In the genomic region with DNA sequence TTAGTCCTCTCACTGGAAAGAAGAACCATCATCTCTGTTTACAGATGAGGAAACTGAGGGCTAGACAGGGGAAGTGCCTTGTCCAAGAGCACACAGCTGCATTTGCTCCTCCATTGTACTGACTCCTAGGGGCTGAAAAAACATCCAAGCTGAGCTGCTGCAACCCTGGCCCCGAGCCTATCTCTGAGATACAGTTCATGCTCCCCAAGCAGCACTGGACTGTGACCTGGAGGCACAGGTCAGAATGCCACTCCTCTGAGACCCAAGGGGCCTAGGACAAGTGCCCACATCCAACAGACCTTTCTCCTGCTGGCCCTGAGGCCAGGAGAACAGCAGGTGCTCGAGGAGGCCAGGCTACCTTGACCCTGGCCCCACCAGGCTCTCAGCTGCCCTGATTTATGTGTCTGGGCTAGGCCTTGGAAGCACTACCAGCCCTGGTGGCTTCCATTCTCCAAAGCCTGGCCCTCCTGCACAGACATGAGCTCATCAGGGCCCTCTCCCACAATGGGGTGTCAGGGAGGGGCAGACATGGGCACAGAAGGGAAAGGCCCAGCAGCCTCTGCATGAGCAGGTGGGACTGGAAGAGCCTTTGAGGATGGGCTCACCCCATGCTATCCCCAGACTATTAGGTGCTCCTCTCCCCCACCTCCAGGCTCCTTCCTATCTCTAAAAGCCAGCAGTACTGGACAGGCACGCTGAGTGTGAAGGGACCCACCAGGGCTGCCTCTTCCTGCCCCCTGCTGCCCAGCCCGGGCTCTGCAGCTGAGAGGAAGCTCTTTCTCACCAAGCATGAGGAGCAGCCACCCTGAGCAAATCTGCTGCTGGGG, we compare ENCODE assay signal across 8 cellular contexts. TPM values are rescaled to one million over a fixed set of nuclear protein-coding genes. Genes with fewer than 3 reads are reported as not detected.
DNase-seq lines count a peak whose midpoint lies in the region; ATAC-seq and TF ChIP-seq lines count a peak whose summit lies in the region.

No MANE protein-coding gene starts in this region.

- peak in 4 of 5 donors; percentile 21 to 62 (median 32) for DNase-seq in CD8-positive, alpha-beta memory T cell
- DNase-seq in HEK293T (ENCODE audit: extremely low spot score) (peak; percentile 95), Peyer's patch (peak; percentile 41 to 87 (median 84)), trophoblast cell (peak; percentile 95)
- DNase-seq in activated naive CD4-positive, alpha-beta T cell treated with anti-CD3 and anti-CD28 coated beads for 36 hours = peak; percentile 71

- POLR2A ChIA-PET in CD8-positive, alpha-beta memory T cell (lab: Charles Lee) = no interaction called here
- POLR2A ChIA-PET in HEK293T (lab: Yijun Ruan, JAX) = interaction anchor here (0.8 to 1.3 kb wide), 3 partner anchors 10 to 81 kb away, joined by 3 to 7 read pairs (median 4); no protein-coding TSS in a partner anchor

- H2BK5ac ChIP-seq in trophoblast cell (ENCODE audit: low read depth, low read length, poor library complexity) = no peak overlapping the region

- intact Hi-C loops in activated naive CD4-positive, alpha-beta T cell treated with anti-CD3 and anti-CD28 coated beads for 36 hours (cut with micrococcal nuclease) = loop anchor here (1.0 to 2.0 kb wide), 2 partner anchors 31 to 80 kb away; no protein-coding TSS in a partner anchor

- no peak overlapping the region for H2AFZ ChIP-seq in trophoblast cell (ENCODE audit: insufficient read depth, low read length, poor library complexity)

- no peak overlapping the region for H3K14ac ChIP-seq in trophoblast cell (ENCODE audit: low read length)

- H3K27ac Mint-ChIP-seq in CD8-positive, alpha-beta memory T cell = peak overlapping the region in 2 of 8 donors; percentile 22 to 67
- no peak overlapping the region for H3K27ac Mint-ChIP-seq in activated naive CD4-positive, alpha-beta T cell treated with anti-CD3 and anti-CD28 coated beads for 36 hours

- no peaks in the 10 kb centered on the region for H3K36me3 Mint-ChIP-seq in CD8-positive, alpha-beta memory T cell
- H3K36me3 Mint-ChIP-seq in activated naive CD4-positive, alpha-beta T cell treated with anti-CD3 and anti-CD28 coated beads for 36 hours (ENCODE audit: low read depth) = no peaks in the 10 kb centered on the region

- H2BK120ac ChIP-seq in trophoblast cell (ENCODE audit: insufficient read depth, low read length, poor library complexity) = no peak overlapping the region

- no peak overlapping the region for H3K4me2 ChIP-seq in trophoblast cell (ENCODE audit: low read length)

- CTCF ChIA-PET in CD8-positive, alpha-beta memory T cell (lab: Charles Lee) = interaction anchor here (0.8 to 2.0 kb wide), 11 partner anchors 15 to 116 kb away, joined by 3 to 7 read pairs (median 3); a partner anchor contains a TSS
- CTCF ChIA-PET in HEK293T (lab: Yijun Ruan, JAX) = interaction anchor here (0.6 to 2.7 kb wide), 16 partner anchors 10 to 328 kb away, joined by 3 to 20 read pairs (median 4); a partner anchor contains a TSS
- CTCF ChIA-PET in activated naive CD4-positive, alpha-beta T cell treated with anti-CD3 and anti-CD28 coated beads for 36 hours (lab: Charles Lee) = interaction anchor here (0.7 to 1.9 kb wide), 18 partner anchors 12 to 179 kb away, joined by 3 to 14 read pairs (median 3); a partner anchor contains a TSS

- H3K23ac ChIP-seq in trophoblast cell (ENCODE audit: low read length) = no peak overlapping the region

- no peak overlapping the region for H4K8ac ChIP-seq in trophoblast cell (ENCODE audit: low read depth, low read length)

- TF ChIP-seq CTCF in Peyer's patch (IDR thresholded peaks at IDR 0.05) (peak in 5 of 6 experiments; percentile 39 to 80 (median 75)), gastroesophageal sphincter (IDR thresholded peaks at IDR 0.05) (peak in 3 of 4 experiments; percentile 72 to 79 (median 72))

- no peak overlapping the region for H3K27ac ChIP-seq in CD8-positive, alpha-beta memory T cell (ENCODE audit: low read depth, low read length)
- H3K27ac ChIP-seq in Peyer's patch (peak overlapping the region; percentile 43 to 84 (median 64)), gastroesophageal sphincter (no peak overlapping the region), trophoblast cell (ENCODE audit: low read depth, low read length) (no peak overlapping the region)

- H3K9me3 ChIP-seq in CD8-positive, alpha-beta memory T cell (ENCODE audit: low read length) = no peaks in the 10 kb centered on the region
- H3K9me3 ChIP-seq in Peyer's patch (no peaks in the 10 kb centered on the region), gastroesophageal sphincter (no peaks in the 10 kb centered on the region), trophoblast cell (ENCODE audit: insufficient read depth, low read depth, low read length) (no peaks in the 10 kb centered on the region)

- peaks cover 5% of the 10 kb centered on the region for H3K79me1 ChIP-seq in trophoblast cell (ENCODE audit: low read length)

- no peak overlapping the region for H2BK12ac ChIP-seq in trophoblast cell (ENCODE audit: low read length)

- no peak overlapping the region for H3K18ac ChIP-seq in trophoblast cell (ENCODE audit: low read length)

- TF ChIP-seq POLR2A in Peyer's patch (IDR thresholded peaks at IDR 0.05) = peak in 1 of 2 donors; percentile 32
- no peak for TF ChIP-seq POLR2A in gastroesophageal sphincter (IDR thresholded peaks at IDR 0.05)

- TF ChIP-seq EP300 in gastroesophageal sphincter (IDR thresholded peaks at IDR 0.05) = no peak

- H4K91ac ChIP-seq in trophoblast cell (ENCODE audit: low read depth, low read length) = no peak overlapping the region

- no peaks in the 10 kb centered on the region for H3K36me3 ChIP-seq in CD8-positive, alpha-beta memory T cell (ENCODE audit: insufficient read depth, low read length)
- no peaks in the 10 kb centered on the region for H3K36me3 ChIP-seq in Peyer's patch
- no peaks in the 10 kb centered on the region for H3K36me3 ChIP-seq in gastroesophageal sphincter
- peaks cover 0 to 3% of the 10 kb centered on the region in 2 experiments for H3K36me3 ChIP-seq in trophoblast cell (ENCODE audit: control insufficient read depth in 1 of 2, insufficient read depth in 2 of 2, low read length in 2 of 2)

- no peak overlapping the region for H2AK5ac ChIP-seq in trophoblast cell (ENCODE audit: low read length)

- peak; percentile 73 for ATAC-seq in gastroesophageal sphincter
- no peak for ATAC-seq in GM18520 (IDR thresholded peaks at IDR 0.05; ENCODE audit: unreplicated experiment)
- ATAC-seq in HG03342 (IDR thresholded peaks at IDR 0.05; ENCODE audit: unreplicated experiment) = no peak

- peaks cover 17% of the 10 kb centered on the region for H3K4me1 ChIP-seq in CD8-positive, alpha-beta memory T cell (ENCODE audit: insufficient read depth, low read length)
- H3K4me1 ChIP-seq in Peyer's patch (peaks cover 3 to 15% (median 12%) of the 10 kb centered on the region in 4 donors), gastroesophageal sphincter (peaks cover 0 to 15% (median 0%) of the 10 kb centered on the region in 3 donors), trophoblast cell (ENCODE audit: control insufficient read depth in 1 of 2, insufficient read depth in 2 of 2, low read length in 2 of 2) (peaks cover 28 to 32% of the 10 kb centered on the region in 2 experiments)

- no peak overlapping the region for H3K9ac ChIP-seq in trophoblast cell (ENCODE audit: low read length)

- no peak overlapping the region for H3K4ac ChIP-seq in trophoblast cell (ENCODE audit: low read depth, low read length)

- peaks cover 27 to 30% (median 30%) of the 10 kb centered on the region in 3 donors for H3K4me1 Mint-ChIP-seq in CD8-positive, alpha-beta memory T cell
- no peaks in the 10 kb centered on the region for H3K4me1 Mint-ChIP-seq in activated naive CD4-positive, alpha-beta T cell treated with anti-CD3 and anti-CD28 coated beads for 36 hours (ENCODE audit: low read depth)

- no peak overlapping the region for H3K4me3 Mint-ChIP-seq in CD8-positive, alpha-beta memory T cell
- H3K4me3 Mint-ChIP-seq in activated naive CD4-positive, alpha-beta T cell treated with anti-CD3 and anti-CD28 coated beads for 36 hours = no peak overlapping the region

- no peaks in the 10 kb centered on the region for H3K79me2 ChIP-seq in trophoblast cell (ENCODE audit: control insufficient read depth, insufficient read depth, low read length, poor library complexity)

- no CpG with 5 or more reads among the region's 4 CpGs for WGBS in gastroesophageal sphincter (ENCODE audit: low coverage in 1 of 2), 2 donors
- no CpG with 5 or more reads among the region's 4 CpGs for WGBS in trophoblast cell (ENCODE audit: extremely low coverage, insufficient coverage, insufficient read length)

- H3K9me3 Mint-ChIP-seq in CD8-positive, alpha-beta memory T cell = no peaks in the 10 kb centered on the region
- H3K9me3 Mint-ChIP-seq in activated naive CD4-positive, alpha-beta T cell treated with anti-CD3 and anti-CD28 coated beads for 36 hours = no peaks in the 10 kb centered on the region

- no peak overlapping the region for H4K12ac ChIP-seq in trophoblast cell (ENCODE audit: low read depth, low read length)

- peaks cover 0 to 3% of the 10 kb centered on the region in 2 donors for H3K27me3 Mint-ChIP-seq in CD8-positive, alpha-beta memory T cell
- no peaks in the 10 kb centered on the region for H3K27me3 Mint-ChIP-seq in activated naive CD4-positive, alpha-beta T cell treated with anti-CD3 and anti-CD28 coated beads for 36 hours (ENCODE audit: low read depth)

- no peak overlapping the region for H3K4me3 ChIP-seq in CD8-positive, alpha-beta memory T cell (ENCODE audit: low read length)
- H3K4me3 ChIP-seq in Peyer's patch (peak overlapping the region in 2 of 4 donors; percentile 28 to 38), gastroesophageal sphincter (no peak overlapping the region), trophoblast cell (ENCODE audit: low read depth, low read length) (no peak overlapping the region)

- no peaks in the 10 kb centered on the region for H3K27me3 ChIP-seq in CD8-positive, alpha-beta memory T cell (ENCODE audit: insufficient read depth, low read length, poor library complexity, severe bottlenecking)
- H3K27me3 ChIP-seq in Peyer's patch = no peaks in the 10 kb centered on the region
- H3K27me3 ChIP-seq in gastroesophageal sphincter = no peaks in the 10 kb centered on the region
- H3K27me3 ChIP-seq in trophoblast cell (ENCODE audit: insufficient read depth, low read length) = no peaks in the 10 kb centered on the region

RNA-seq across cellular contexts. Expression of a gene that starts 18.9 kb away (rescaled TPM):
- under 1 TPM; 0.35 to 0.57 TPM for total RNA-seq in CD8-positive, alpha-beta memory T cell
- polyA plus RNA-seq in CD8-positive, alpha-beta memory T cell = 0.24 TPM
- 10 to 100 TPM in 3 of 4 donors, 1 to 10 TPM in 1; 3.3 to 39.1 (median 17.2) TPM for total RNA-seq in Peyer's patch
- total RNA-seq in activated naive CD4-positive, alpha-beta T cell treated with anti-CD3 and anti-CD28 coated beads for 36 hours = under 1 TPM; 0.24 to 0.30 TPM
- 1 to 10 TPM; 1.7 to 6.0 (median 3.2) TPM for total RNA-seq in gastroesophageal sphincter
- polyA plus RNA-seq in trophoblast cell (2013) = 9.6 and 10.2 TPM in 2 replicates

RNA-seq across cellular contexts. Expression of a gene that starts 41.5 kb away (rescaled TPM):
- under 1 TPM in 1 of 2 experiments, not detected in 1; 0.85 TPM for total RNA-seq in CD8-positive, alpha-beta memory T cell
- not detected for polyA plus RNA-seq in CD8-positive, alpha-beta memory T cell
- total RNA-seq in Peyer's patch = 100 to 1,000 TPM in 1 of 4 donors, 10 to 100 TPM in 3; 18.2 to 201 (median 58.3) TPM
- under 1 TPM; 0.17 to 0.47 TPM for total RNA-seq in activated naive CD4-positive, alpha-beta T cell treated with anti-CD3 and anti-CD28 coated beads for 36 hours
- total RNA-seq in gastroesophageal sphincter = 100 to 1,000 TPM in 3 of 4 donors, 10 to 100 TPM in 1; 67.2 to 169 (median 149) TPM
- polyA plus RNA-seq in trophoblast cell (2013) = 43.1 and 44.2 TPM in 2 replicates

Comparison
In these comparisons a context has a peak if more than half of its experiments do, and no peak if none do; other contexts are left out.
1. DNase-seq: peak in every context shown above with its lines; median percentile 95 in HEK293T; 95 in trophoblast cell; 84 in Peyer's patch; 71 in activated naive CD4-positive, alpha-beta T cell treated with anti-CD3 and anti-CD28 coated beads for 36 hours; 32 in CD8-positive, alpha-beta memory T cell.
2. H3K27ac ChIP-seq: peak in Peyer's patch (4 of 4); none in CD8-positive, alpha-beta memory T cell (single experiment), gastroesophageal sphincter (0 of 4) and trophoblast cell (single experiment).
3. RNA of a gene that starts 41.5 kb away (total RNA-seq): 67.2 to 169 TPM in gastroesophageal sphincter and 18.2 to 201 TPM in Peyer's patch; 0.85 TPM in CD8-positive, alpha-beta memory T cell and 0.17 to 0.47 TPM in activated naive CD4-positive, alpha-beta T cell treated with anti-CD3 and anti-CD28 coated beads for 36 hours; every median in the first group is over 10 times any median in the second.